Comparison of ENCODE assay signal across 26 cellular contexts in genomic region chr3:156617781-156618180, GRCh38. TPM values are rescaled to one million over a fixed set of nuclear protein-coding genes. Genes with fewer than 3 reads are reported as not detected.
A peak's percentile ranks its signal among the peaks of the same experiment; 100 is the strongest.
DNase-seq lines count a peak whose midpoint lies in the region; ATAC-seq, FAIRE-seq and TF ChIP-seq lines count a peak whose summit lies in the region.
"Had no signal": no experiment of that assay in that cellular context is flagged by ENCODE, and none has a peak within 500 bp of the region (broad histone marks: within the 10 kb centered on the region; RNA-seq: fewer than 3 reads in every experiment).

No MANE protein-coding gene starts in this region.

- H3K27ac ChIP-seq in mammary epithelial cell (ENCODE audit: insufficient read depth, low read depth, low read length) = no peak overlapping the region
- peak overlapping the region; percentile 28; the same call in 1 of the 2 replicates for H3K27ac ChIP-seq in SK-N-MC
- H3K27ac ChIP-seq: breast epithelium, neural progenitor cell, SJCRH30, spleen, transverse colon, WERI-Rb-1 had no signal

- no TSS peak for BruUV-seq in mammary epithelial cell (replicated peaks; lab: Mats Ljungman, UMichigan)
- no TSS peak for BruUV-seq in MCF 10A (replicated peaks; lab: Mats Ljungman, UMichigan)

- DNase-seq in mammary epithelial cell (peak; percentile 43), MCF 10A (ENCODE audit: unreplicated experiment) (no peak), SK-N-MC (ENCODE audit: low read depth, low spot score) (no peak), foreskin fibroblast (peak; percentile 66 to 67), NCI-H1694 (lab: John Stamatoyannopoulos, UW) (no peak), NCI-H345 treated with DMSO at 0.1 percent for 48 hours (lab: John Stamatoyannopoulos, UW; ENCODE audit: unreplicated experiment) (no peak), HTR-8/SVneo (ENCODE audit: insufficient read length, low spot score) (no peak)
- DNase-seq in stimulated activated effector memory CD8-positive, alpha-beta T cell treated with anti-CD3 and anti-CD28 coated beads, Interleukin-12 subunit alpha, Interleukin-12 subunit beta, amount 100 ng/mL, for 72 hours (ENCODE audit: low spot score in 2 of 2) = no peak
- DNase-seq: ACHN; activated CD4-positive, alpha-beta T cell treated with anti-CD3 and anti-CD28 coated beads for 48 hours; activated naive CD4-positive, alpha-beta T cell treated with anti-CD3 and anti-CD28 coated beads for 36 hours; CD4-positive, alpha-beta memory T cell; Karpas-422; left lung; NCI-H82; SJCRH30; spleen; T-helper 9 cell; transverse colon; WERI-Rb-1 had no signal

- in situ Hi-C loops in mammary epithelial cell (cut with MboI; ENCODE audit: low sequenced_read_pairs in 2 of 2) = no loop called here

- TF ChIP-seq CTCF in mammary epithelial cell (conservative IDR thresholded peaks at IDR 0.05 in 1 of 2, IDR thresholded peaks at IDR 0.05 in 1 of 2; ENCODE audit: extremely low read depth in 1 of 2, insufficient read depth in 1 of 2, low read depth in 1 of 2, low read length in 2 of 2) (no peak), MCF 10A (IDR thresholded peaks at IDR 0.05; ENCODE audit: unreplicated experiment) (no peak), foreskin fibroblast (IDR thresholded peaks at IDR 0.05; ENCODE audit: low read depth, low read length) (no peak)

- FAIRE-seq in HTR-8/SVneo (lab: Jason Lieb, UNC) = no peak
- FAIRE-seq: colon, endothelial cell of umbilical vein, RCC 7860 had no signal

- H3K9me3 ChIP-seq in mammary epithelial cell (replicated peaks; ENCODE audit: insufficient read depth, low read length) (no peaks in the 10 kb centered on the region), SK-N-MC (ENCODE audit: low read depth, low read length) (no peaks in the 10 kb centered on the region)
- H3K9me3 ChIP-seq: breast epithelium, left lung, SJCRH30, spleen, transverse colon had no signal

- H3K27me3 ChIP-seq in mammary epithelial cell (ENCODE audit: insufficient read depth, low read length) = no peaks in the 10 kb centered on the region
- H3K27me3 ChIP-seq: breast epithelium, left lung, neural progenitor cell, SJCRH30, spleen, transverse colon had no signal

- no peaks in the 10 kb centered on the region for H3K9me3 Mint-ChIP-seq in MCF 10A (ENCODE audit: unreplicated experiment)
- H3K9me3 Mint-ChIP-seq in stimulated activated effector memory CD8-positive, alpha-beta T cell treated with anti-CD3 and anti-CD28 coated beads, Interleukin-12 subunit alpha, Interleukin-12 subunit beta, amount 100 ng/mL, for 72 hours = no peaks in the 10 kb centered on the region
- H3K9me3 Mint-ChIP-seq: activated naive CD4-positive, alpha-beta T cell treated with anti-CD3 and anti-CD28 coated beads for 36 hours; CD4-positive, alpha-beta memory T cell; neural progenitor cell had no signal

- ATAC-seq in stimulated activated effector memory CD8-positive, alpha-beta T cell treated with anti-CD3 and anti-CD28 coated beads, Interleukin-12 subunit alpha, Interleukin-12 subunit beta, amount 100 ng/mL, for 72 hours = peak; percentile 39
- ATAC-seq: left lung had no signal

- dilution Hi-C loops in mammary epithelial cell (cut with HindIII; ENCODE audit: low sequenced_read_pairs) = no loop called here

- H3K9ac ChIP-seq in mammary epithelial cell (ENCODE audit: insufficient read depth, low read length) (no peak overlapping the region), SK-N-MC (ENCODE audit: insufficient read length) (no peak overlapping the region)
- H3K9ac ChIP-seq: neural progenitor cell had no signal

- no peak overlapping the region for H3K4me3 Mint-ChIP-seq in MCF 10A (ENCODE audit: unreplicated experiment)
- H3K4me3 Mint-ChIP-seq in stimulated activated effector memory CD8-positive, alpha-beta T cell treated with anti-CD3 and anti-CD28 coated beads, Interleukin-12 subunit alpha, Interleukin-12 subunit beta, amount 100 ng/mL, for 72 hours = no peak overlapping the region
- H3K4me3 Mint-ChIP-seq: activated naive CD4-positive, alpha-beta T cell treated with anti-CD3 and anti-CD28 coated beads for 36 hours; B cell; CD4-positive, alpha-beta memory T cell; neural progenitor cell had no signal

- POLR2A ChIA-PET in MCF 10A (lab: Yijun Ruan, JAX) = interaction anchor here (1.5 kb wide), 1 partner anchor 63 kb away, joined by 4 read pairs; the partner anchor contains the start of gene SSR3

- peaks cover 4% of the 10 kb centered on the region for H3K36me3 Mint-ChIP-seq in MCF 10A (ENCODE audit: insufficient read depth, unreplicated experiment)
- no peaks in the 10 kb centered on the region for H3K36me3 Mint-ChIP-seq in stimulated activated effector memory CD8-positive, alpha-beta T cell treated with anti-CD3 and anti-CD28 coated beads, Interleukin-12 subunit alpha, Interleukin-12 subunit beta, amount 100 ng/mL, for 72 hours
- H3K36me3 Mint-ChIP-seq: CD4-positive, alpha-beta memory T cell; neural progenitor cell had no signal

- H3K4me3 ChIP-seq in mammary epithelial cell (replicated peaks in 1 of 3; ENCODE audit: insufficient read depth in 1 of 3, low read depth in 2 of 3, low read length in 3 of 3) (no peak overlapping the region), SK-N-MC (no peak overlapping the region), foreskin fibroblast (ENCODE audit: low read depth in 1 of 2, low read length in 2 of 2) (no peak overlapping the region)
- H3K4me3 ChIP-seq: breast epithelium, left lung, neural progenitor cell, SJCRH30, spleen, transverse colon had no signal

- H3K79me2 ChIP-seq in mammary epithelial cell (ENCODE audit: insufficient read depth, low read length) = no peaks in the 10 kb centered on the region

- no peaks in the 10 kb centered on the region for H3K27me3 Mint-ChIP-seq in MCF 10A (ENCODE audit: insufficient read depth, unreplicated experiment)
- H3K27me3 Mint-ChIP-seq: CD4-positive, alpha-beta memory T cell had no signal

- H3K4me2 ChIP-seq in mammary epithelial cell (ENCODE audit: insufficient read depth, low read depth, low read length) = peak overlapping the region; percentile 28
- H3K4me2 ChIP-seq: neural progenitor cell had no signal

- CTCF ChIA-PET in mammary epithelial cell (lab: Charles Lee; ENCODE audit: low non-redundant PET) (no interaction called here), MCF 10A (lab: Yijun Ruan, JAX) (interaction anchor here (0.9 kb wide), 1 partner anchor 56 kb away, joined by 3 read pairs; no protein-coding TSS in a partner anchor)

- peaks cover 26% of the 10 kb centered on the region for H3K4me1 Mint-ChIP-seq in MCF 10A (ENCODE audit: insufficient read depth, unreplicated experiment)
- H3K4me1 Mint-ChIP-seq in stimulated activated effector memory CD8-positive, alpha-beta T cell treated with anti-CD3 and anti-CD28 coated beads, Interleukin-12 subunit alpha, Interleukin-12 subunit beta, amount 100 ng/mL, for 72 hours = peaks cover 32% of the 10 kb centered on the region
- H3K4me1 Mint-ChIP-seq: CD4-positive, alpha-beta memory T cell had no signal

- peaks cover 56% of the 10 kb centered on the region for H3K4me1 ChIP-seq in mammary epithelial cell (ENCODE audit: insufficient read depth, low read length)
- H3K4me1 ChIP-seq: breast epithelium, SJCRH30, transverse colon had no signal

- no peaks in the 10 kb centered on the region for H4K20me1 ChIP-seq in mammary epithelial cell (ENCODE audit: insufficient read depth, low read length)

- no peak overlapping the region for H2AFZ ChIP-seq in mammary epithelial cell (ENCODE audit: low read depth, low read length)
- H2AFZ ChIP-seq: neural progenitor cell had no signal

- no peak overlapping the region for H3K27ac Mint-ChIP-seq in MCF 10A (ENCODE audit: low read depth, unreplicated experiment)
- no peak overlapping the region for H3K27ac Mint-ChIP-seq in stimulated activated effector memory CD8-positive, alpha-beta T cell treated with anti-CD3 and anti-CD28 coated beads, Interleukin-12 subunit alpha, Interleukin-12 subunit beta, amount 100 ng/mL, for 72 hours
- H3K27ac Mint-ChIP-seq: activated naive CD4-positive, alpha-beta T cell treated with anti-CD3 and anti-CD28 coated beads for 36 hours; B cell; CD4-positive, alpha-beta memory T cell; neural progenitor cell had no signal

- intact Hi-C loops in mammary epithelial cell (cut with micrococcal nuclease) (no loop called here), MCF 10A (cut with micrococcal nuclease) (no loop called here)

- H3K36me3 ChIP-seq in mammary epithelial cell (ENCODE audit: insufficient read depth, low read length) (no peaks in the 10 kb centered on the region), SK-N-MC (ENCODE audit: insufficient read depth, low read length) (no peaks in the 10 kb centered on the region)
- H3K36me3 ChIP-seq: breast epithelium, left lung, neural progenitor cell, SJCRH30, spleen, transverse colon, WERI-Rb-1 had no signal

RNA-seq across cellular contexts. Expression of gene TIPARP, which starts 56.6 kb away (rescaled TPM):
- 100 to 1,000 TPM; 171 to 229 TPM for total RNA-seq in mammary epithelial cell
- polyA plus RNA-seq in mammary epithelial cell = 34.4 TPM
- polyA minus RNA-seq in mammary epithelial cell = 196 TPM
- 41.6 and 50.0 TPM in 2 replicates for total RNA-seq in MCF 10A (2022)

Comparison
In these comparisons a context has a peak if more than half of its experiments do, and no peak if none do; other contexts are left out.
1. DNase-seq: peak in mammary epithelial cell (single experiment) and foreskin fibroblast (2 of 2); none in MCF 10A (single experiment), SK-N-MC (single experiment), stimulated activated effector memory CD8-positive, alpha-beta T cell treated with anti-CD3 and anti-CD28 coated beads, Interleukin-12 subunit alpha, Interleukin-12 subunit beta, amount 100 ng/mL, for 72 hours (0 of 2), NCI-H1694 (single experiment), NCI-H345 treated with DMSO at 0.1 percent for 48 hours (single experiment) and HTR-8/SVneo (single experiment).